ENCODE assay signal across 10 cellular contexts in the genomic region with DNA sequence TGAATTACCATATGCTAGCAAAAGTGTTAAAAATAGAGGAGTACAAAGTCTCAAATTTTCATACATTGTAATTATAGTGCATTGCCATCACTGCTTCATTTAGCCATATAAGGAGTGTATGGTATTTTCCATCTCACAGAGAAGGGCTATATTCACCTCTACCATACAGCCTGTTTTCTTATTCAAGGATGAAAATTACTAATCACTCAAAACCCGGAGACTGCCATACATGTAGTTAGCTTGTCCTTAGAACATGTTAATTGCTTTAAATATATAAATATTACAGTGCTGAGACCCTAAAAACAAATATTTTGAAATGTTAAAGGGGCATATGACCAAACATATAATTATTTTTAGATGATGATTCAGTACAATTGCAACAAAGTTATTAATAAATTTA. TPM values are rescaled to one million over a fixed set of nuclear protein-coding genes. Genes with fewer than 3 reads are reported as not detected.
A peak's percentile ranks its signal among the peaks of the same experiment; 100 is the strongest.
DNase-seq lines count a peak whose midpoint lies in the region; ATAC-seq, FAIRE-seq and TF ChIP-seq lines count a peak whose summit lies in the region.
"Had no signal": no experiment of that assay in that cellular context is flagged by ENCODE, and none has a peak within 500 bp of the region (broad histone marks: within the 10 kb centered on the region; RNA-seq: fewer than 3 reads in every experiment).

No MANE protein-coding gene starts in this region.

- POLR2A ChIA-PET in GM12878 (lab: Charles Lee): no interaction called here

- no peaks in the 10 kb centered on the region for H3K36me3 Mint-ChIP-seq in activated T-cell treated with anti-CD3 and anti-CD28 coated beads, Interleukin-2, amount 50 U/mL, for 4 hours (ENCODE audit: insufficient read depth)
- no peaks in the 10 kb centered on the region for H3K36me3 Mint-ChIP-seq in memory B cell

- no peaks in the 10 kb centered on the region for H3K9me3 ChIP-seq in GM12878 (replicated peaks; ENCODE audit: control insufficient read depth, insufficient read depth, low read length)
- H3K9me3 ChIP-seq in tibial nerve: no peaks in the 10 kb centered on the region

- BruUV-seq in GM12878 (replicated peaks; lab: Mats Ljungman, UMichigan): no TSS peak

- no peak for TF ChIP-seq POLR2A in GM12878 (IDR thresholded peaks at IDR 0.05; ENCODE audit: low read depth, low read length)
- no peak for TF ChIP-seq POLR2A in tibial nerve (IDR thresholded peaks at IDR 0.05)

- ATAC-seq in activated T-cell treated with anti-CD3 and anti-CD28 coated beads, Interleukin-2, amount 50 U/mL, for 4 hours: no peak
- ATAC-seq in GM12878 (no peak), memory B cell (ENCODE audit: low read depth) (no peak)

- peaks cover 6% of the 10 kb centered on the region for H3K27me3 Mint-ChIP-seq in activated T-cell treated with anti-CD3 and anti-CD28 coated beads, Interleukin-2, amount 50 U/mL, for 4 hours (ENCODE audit: low read depth)
- no peaks in the 10 kb centered on the region for H3K27me3 Mint-ChIP-seq in memory B cell

- H3K36me3 ChIP-seq in GM12878 (ENCODE audit: control insufficient read depth in 2 of 2, insufficient read depth in 2 of 2, low read length in 1 of 2): peaks cover 0 to 2% of the 10 kb centered on the region in 2 experiments; a peak in 1 of 4 replicates
- H3K36me3 ChIP-seq in tibial nerve: no peaks in the 10 kb centered on the region

- RAD21 ChIA-PET in GM12878 (lab: Charles Lee; ENCODE audit: unreplicated experiment): interaction anchor here (1.1 to 4.4 kb wide), 4 partner anchors 48 to 154 kb away, joined by 3 to 21 read pairs (median 6); a partner anchor contains a TSS

- intact Hi-C loops in GM12878 (cut with micrococcal nuclease; ENCODE audit: unreplicated experiment): loop anchor here (2.0 kb wide), 3 partner anchors 31 to 99 kb away; a partner anchor contains a TSS

- 4% methylated on average over 1 of the region's 1 CpG for WGBS in GM12878 (ENCODE audit: insufficient coverage, insufficient replicate concordance, low lambda C conversion rate, missing lambda C conversion rate)
- WGBS in tibial nerve, 2 donors: 60 to 61% methylated on average over 1 of the region's 1 CpG

- SMC1A ChIA-PET in GM12878 (lab: Charles Lee; ENCODE audit: uncharacterized antibody, unreplicated experiment): interaction anchor here (0.9 to 4.9 kb wide), 7 partner anchors 19 to 153 kb away, joined by 3 to 31 read pairs (median 4); a partner anchor contains a TSS

- peak overlapping the region; percentile 91 for H3K27ac Mint-ChIP-seq in memory B cell

- H3K27ac ChIP-seq in GM12878 (ENCODE audit: control insufficient read depth, insufficient read depth): no peak overlapping the region
- H3K27ac ChIP-seq in tibial nerve: peak overlapping the region; percentile 72 to 89 (median 82)

- H3K27me3 ChIP-seq in GM12878 (replicated peaks in 1 of 2; ENCODE audit: control insufficient read depth in 2 of 2, insufficient read depth in 2 of 2, low read length in 1 of 2): no peaks in the 10 kb centered on the region; a peak in 1 of 4 replicates
- H3K27me3 ChIP-seq in tibial nerve: no peaks in the 10 kb centered on the region

- H3K4me3 ChIP-seq in GM12878 (peak overlapping the region; percentile 90), tibial nerve (peak overlapping the region in 3 of 4 donors; percentile 67 to 84 (median 75))

- TF ChIP-seq CTCF in GM12878 (IDR thresholded peaks at IDR 0.05 in 2 of 3, conservative IDR thresholded peaks at IDR 0.05 in 1 of 3; ENCODE audit: control insufficient read depth in 2 of 3, extremely low read depth in 1 of 3, insufficient read depth in 1 of 3, low read depth in 3 of 3, low read length in 3 of 3) (no peak), tibial nerve (IDR thresholded peaks at IDR 0.05) (no peak)

- peaks cover 15% of the 10 kb centered on the region for H3K4me1 ChIP-seq in GM12878 (ENCODE audit: control insufficient read depth, insufficient read depth, low read length)
- peaks cover 0 to 58% (median 11%) of the 10 kb centered on the region in 4 donors for H3K4me1 ChIP-seq in tibial nerve

- H3K79me2 ChIP-seq in GM12878 (ENCODE audit: control insufficient read depth, insufficient read depth, low read length): peaks cover 4% of the 10 kb centered on the region

- 0 out of 2 replicates have a peak, but pooled peaks cover 3% of the 10 kb centered on the region for H4K20me1 ChIP-seq in GM12878 (ENCODE audit: control insufficient read depth, insufficient read depth)

- in situ Hi-C loops in GM12878 (cut with MboI): no loop called here

- H2AFZ ChIP-seq in GM12878 (ENCODE audit: control insufficient read depth, low read depth, low read length): no peak overlapping the region; the same call in 1 of the 2 replicates

- peak overlapping the region; percentile 77; the same call in 1 of the 2 replicates for H3K4me2 ChIP-seq in GM12878 (ENCODE audit: control insufficient read depth, insufficient read depth)

- FAIRE-seq in GM12878 (lab: Jason Lieb, UNC) (no peak), urothelium cell line (lab: Jason Lieb, UNC) (no peak)

- H3K9ac ChIP-seq in GM12878 (ENCODE audit: control insufficient read depth, insufficient read depth, low read length): no peak overlapping the region

- no peak for DNase-seq in activated T-cell treated with anti-CD3 and anti-CD28 coated beads, Interleukin-2, amount 50 U/mL, for 4 hours
- DNase-seq in activated T-cell treated with anti-CD3 and anti-CD28 coated beads for 4 hours (no peak), GM12878 (ENCODE audit: low read depth, low spot score) (no peak), memory B cell (ENCODE audit: low spot score in 2 of 2) (no peak), tibial nerve (ENCODE audit: low spot score in 2 of 2) (no peak), NCI-H748 treated with DMSO at 0.1 percent for 48 hours (lab: John Stamatoyannopoulos, UW) (no peak), globus pallidus (ENCODE audit: low spot score) (no peak), urothelium cell line (ENCODE audit: low spot score) (no peak)
- DNase-seq: GOT3, NCI-H446 had no signal

- no peak for TF ChIP-seq RAD21 in GM12878 (IDR thresholded peaks at IDR 0.05; ENCODE audit: insufficient read depth, low read depth, low read length)

- peak overlapping the region; percentile 94 for H3K4me3 Mint-ChIP-seq in activated T-cell treated with anti-CD3 and anti-CD28 coated beads, Interleukin-2, amount 50 U/mL, for 4 hours
- peak overlapping the region; percentile 91 for H3K4me3 Mint-ChIP-seq in memory B cell

- no peaks in the 10 kb centered on the region for H3K9me3 Mint-ChIP-seq in activated T-cell treated with anti-CD3 and anti-CD28 coated beads, Interleukin-2, amount 50 U/mL, for 4 hours
- no peaks in the 10 kb centered on the region for H3K9me3 Mint-ChIP-seq in memory B cell

- CTCF ChIA-PET in GM12878 (lab: Yijun Ruan, JAX): interaction anchor here (1.4 to 2.5 kb wide), 3 partner anchors 48 to 154 kb away, joined by 4 to 10 read pairs (median 7); a partner anchor contains a TSS

- TF ChIP-seq EP300 in GM12878 (IDR thresholded peaks at IDR 0.05; ENCODE audit: borderline replicate concordance in 1 of 2, control insufficient read depth in 1 of 2, low read depth in 2 of 2, low read length in 2 of 2) (no peak), tibial nerve (IDR thresholded peaks at IDR 0.05) (no peak)

- peaks cover 35% of the 10 kb centered on the region for H3K4me1 Mint-ChIP-seq in activated T-cell treated with anti-CD3 and anti-CD28 coated beads, Interleukin-2, amount 50 U/mL, for 4 hours (ENCODE audit: low read depth)
- peaks cover 28% of the 10 kb centered on the region for H3K4me1 Mint-ChIP-seq in memory B cell

TF ChIP-seq in GM12878, 131 proteins besides CTCF, POLR2A, EP300 and RAD21:
- no peak for TF ChIP-seq ZNF217 (IDR thresholded peaks at IDR 0.05)

RNA-seq across cellular contexts. Expression of a gene that starts 49.4 kb away (rescaled TPM):
- total RNA-seq in activated T-cell treated with anti-CD3 and anti-CD28 coated beads, Interleukin-2, amount 50 U/mL, for 4 hours: under 1 TPM; 0.68 to 0.92 (median 0.82) TPM
- total RNA-seq in GM12878 (2013; cell fraction: nucleolus; rRNA removed): 16.5 and 18.0 TPM in 2 replicates
- total RNA-seq in GM12878 (2014; rRNA removed) (1.2 and 1.3 TPM in 2 replicates), GM12878 (2014; rRNA removed; fragmentation: Illumina TruSeq; extraction: Trizol) (1.3 TPM in 2 replicates), GM12878 (2021) (1.7 and 2.3 TPM in 2 replicates), tibial nerve (10 to 100 TPM in 1 of 4 donors, 1 to 10 TPM in 3; 6.7 to 11.4 (median 8.8) TPM)
- polyA plus RNA-seq in GM12878 (2011; ENCODE audit: low read depth): 0.52 TPM
- polyA plus RNA-seq in GM12878 (2011; rRNA removed) (1.9 and 2.3 TPM in 2 replicates), GM12878 (2014; fragmentation: Illumina TruSeq; extraction: Trizol) (1.1 and 1.2 TPM in 2 replicates), GM12878 (2014; fragmentation: Nextera tagmentation; extraction: Ambion mirVana) (under 1 TPM; 0.50 to 0.53 TPM), GM12878 (2014; rRNA removed) (0.90 and 1.4 TPM in 2 replicates), GM12878 (2016; fragmentation: Nextera tagmentation; extraction: Ambion mirVana) (1 to 10 TPM in 1 of 2 experiments, under 1 TPM in 1; 0.66 to 1.5 TPM)
- polyA plus RNA-seq in GM12878 (2011; cell fraction: cytosol; rRNA removed): 0.72 and 1.1 TPM in 2 replicates
- polyA plus RNA-seq in GM12878 (2011; cell fraction: nucleus; rRNA removed): 2.3 and 3.1 TPM in 2 replicates
- 1.1 and 1.4 TPM in 2 replicates for polyA plus RNA-seq in GM12878 (2012)
- 3.1 and 3.2 TPM in 2 replicates for polyA minus RNA-seq in GM12878 (2011; rRNA and poly(A)+ RNA removed)
- polyA minus RNA-seq in GM12878 (2011; cell fraction: cytosol; rRNA and poly(A)+ RNA removed): 1.6 and 1.9 TPM in 2 replicates
- 3.9 and 8.7 TPM in 2 replicates for polyA minus RNA-seq in GM12878 (2011; cell fraction: nucleus; rRNA and poly(A)+ RNA removed)

RNA-seq across cellular contexts. Expression of a gene that starts 49.5 kb away (rescaled TPM):
- 10 to 100 TPM; 29.1 to 31.6 (median 29.5) TPM for total RNA-seq in activated T-cell treated with anti-CD3 and anti-CD28 coated beads, Interleukin-2, amount 50 U/mL, for 4 hours
- 41.9 and 44.3 TPM in 2 replicates for total RNA-seq in GM12878 (2013; cell fraction: nucleolus; rRNA removed)
- 7.5 and 11.0 TPM in 2 replicates for total RNA-seq in GM12878 (2014; rRNA removed)
- total RNA-seq in GM12878 (2014; rRNA removed; fragmentation: Illumina TruSeq; extraction: Trizol): 12.2 and 12.6 TPM in 2 replicates
- 30.7 and 33.7 TPM in 2 replicates for total RNA-seq in GM12878 (2021)
- 20.5 TPM for polyA plus RNA-seq in GM12878 (2011; ENCODE audit: low read depth)
- polyA plus RNA-seq in GM12878 (2011; rRNA removed): 40.0 and 55.3 TPM in 2 replicates
- 14.4 and 20.5 TPM in 2 replicates for polyA plus RNA-seq in GM12878 (2011; cell fraction: cytosol; rRNA removed)
- 28.2 and 38.1 TPM in 2 replicates for polyA plus RNA-seq in GM12878 (2011; cell fraction: nucleus; rRNA removed)
- polyA plus RNA-seq in GM12878 (2012): 16.0 and 22.5 TPM in 2 replicates
- polyA plus RNA-seq in GM12878 (2014; fragmentation: Illumina TruSeq; extraction: Trizol): 22.3 and 30.7 TPM in 2 replicates
- 1 to 10 TPM; 4.8 to 5.8 TPM for polyA plus RNA-seq in GM12878 (2014; fragmentation: Nextera tagmentation; extraction: Ambion mirVana)
- polyA plus RNA-seq in GM12878 (2014; rRNA removed): 12.5 and 15.6 TPM in 2 replicates
- polyA plus RNA-seq in GM12878 (2016; fragmentation: Nextera tagmentation; extraction: Ambion mirVana): 10 to 100 TPM; 44.9 to 46.8 TPM
- 15.9 and 18.6 TPM in 2 replicates for polyA minus RNA-seq in GM12878 (2011; rRNA and poly(A)+ RNA removed)
- 6.9 and 10.7 TPM in 2 replicates for polyA minus RNA-seq in GM12878 (2011; cell fraction: cytosol; rRNA and poly(A)+ RNA removed)
- 9.1 and 14.2 TPM in 2 replicates for polyA minus RNA-seq in GM12878 (2011; cell fraction: nucleus; rRNA and poly(A)+ RNA removed)
- 10 to 100 TPM; 11.3 to 15.1 (median 12.1) TPM for total RNA-seq in tibial nerve
